ENCODE assay signal across 19 cellular contexts in genomic region chrX:53616921-53617320, GRCh38.
DNase-seq lines count a peak whose midpoint lies in the region; TF ChIP-seq lines count a peak whose summit lies in the region.
"Had no signal": no experiment of that assay in that cellular context is flagged by ENCODE, and none has a peak within 500 bp of the region (broad histone marks: within the 10 kb centered on the region; RNA-seq: fewer than 3 reads in every experiment).

No MANE protein-coding gene starts in this region.

- peaks cover 37% of the 10 kb centered on the region for H3K27me3 Mint-ChIP-seq in activated T-cell treated with anti-CD3 and anti-CD28 coated beads, Interleukin-2, amount 50 U/mL, for 24 hours
- peaks cover 2% of the 10 kb centered on the region; the same call in 1 of the 2 replicates for H3K27me3 Mint-ChIP-seq in HFFc6 (ENCODE audit: insufficient read depth)
- peaks cover 2% of the 10 kb centered on the region for H3K27me3 Mint-ChIP-seq in neural progenitor cell (ENCODE audit: insufficient read depth, low read depth)
- H3K27me3 Mint-ChIP-seq: CD4-positive, CD25-positive, alpha-beta regulatory T cell had no signal

- H3K27ac Mint-ChIP-seq in activated T-cell treated with anti-CD3 and anti-CD28 coated beads, Interleukin-2, amount 50 U/mL, for 24 hours: peak overlapping the region; percentile 34
- H3K27ac Mint-ChIP-seq in HFFc6: peak overlapping the region; percentile 16; the same call in 1 of the 2 replicates
- no peak overlapping the region for H3K27ac Mint-ChIP-seq in neural progenitor cell
- H3K27ac Mint-ChIP-seq: CD4-positive, CD25-positive, alpha-beta regulatory T cell had no signal

- H3K4me3 ChIP-seq in astrocyte of the cerebellum (ENCODE audit: low read depth, low read length) (no peak overlapping the region), neural progenitor cell (no peak overlapping the region)

- DNase-seq in activated T-cell treated with anti-CD3 and anti-CD28 coated beads, Interleukin-2, amount 50 U/mL, for 24 hours: no peak
- DNase-seq in activated T-cell treated with anti-CD3 and anti-CD28 coated beads, Interleukin-2, amount 50 U/mL, for 1 hour: no peak
- DNase-seq in HFFc6 (no peak), astrocyte of the cerebellum (ENCODE audit: low read depth) (peak; percentile 9), neural progenitor cell (ENCODE audit: low spot score) (peak; percentile 54), NCI-H2107 treated with DMSO at 0.1 percent for 48 hours (lab: John Stamatoyannopoulos, UW; ENCODE audit: unreplicated experiment) (no peak), NCI-H2196 (lab: John Stamatoyannopoulos, UW; ENCODE audit: unreplicated experiment) (no peak), kidney glomerular epithelial cell (lab: John Stamatoyannopoulos, UW) (no peak)
- DNase-seq: 8988T; BE2C; Caco-2; CD4-positive, CD25-positive, alpha-beta regulatory T cell; DMS153; KG1; NCI-H1105 treated with DMSO at 0.1 percent for 48 hours; NCI-H1694 treated with DMSO at 0.1 percent for 48 hours; NCI-H2107; NCI-H526 treated with DMSO at 0.1 percent for 48 hours; SHP77 treated with DMSO at 0.1 percent for 48 hours had no signal

- H3K27me3 ChIP-seq in neural progenitor cell: no peaks in the 10 kb centered on the region
- H3K27me3 ChIP-seq: BE2C had no signal

- H3K4me1 Mint-ChIP-seq in activated T-cell treated with anti-CD3 and anti-CD28 coated beads, Interleukin-2, amount 50 U/mL, for 24 hours (ENCODE audit: low read depth): peaks cover 9% of the 10 kb centered on the region
- H3K4me1 Mint-ChIP-seq in HFFc6 (ENCODE audit: low read depth) (no peaks in the 10 kb centered on the region), neural progenitor cell (peaks cover 21% of the 10 kb centered on the region)

- H3K9me3 ChIP-seq in neural progenitor cell (ENCODE audit: low read depth): no peaks in the 10 kb centered on the region
- H3K9me3 ChIP-seq: BE2C, Caco-2 had no signal

- no peak for TF ChIP-seq CTCF in HFFc6 (IDR thresholded peaks at IDR 0.05)
- TF ChIP-seq CTCF in astrocyte of the cerebellum (IDR thresholded peaks at IDR 0.05; ENCODE audit: low read depth, low read length, missing control alignments): no peak
- TF ChIP-seq CTCF in neural progenitor cell (IDR thresholded peaks at IDR 0.05): no peak

- no peak overlapping the region for H3K4me3 Mint-ChIP-seq in activated T-cell treated with anti-CD3 and anti-CD28 coated beads, Interleukin-2, amount 50 U/mL, for 24 hours
- H3K4me3 Mint-ChIP-seq in HFFc6 (no peak overlapping the region), neural progenitor cell (no peak overlapping the region)
- H3K4me3 Mint-ChIP-seq: CD4-positive, CD25-positive, alpha-beta regulatory T cell had no signal

- H3K9me3 Mint-ChIP-seq in activated T-cell treated with anti-CD3 and anti-CD28 coated beads, Interleukin-2, amount 50 U/mL, for 24 hours: no peaks in the 10 kb centered on the region
- peaks cover 4% of the 10 kb centered on the region; the same call in 1 of the 2 replicates for H3K9me3 Mint-ChIP-seq in HFFc6
- H3K9me3 Mint-ChIP-seq in neural progenitor cell: no peaks in the 10 kb centered on the region
- H3K9me3 Mint-ChIP-seq: CD4-positive, CD25-positive, alpha-beta regulatory T cell had no signal

- peaks cover 6% of the 10 kb centered on the region for H3K36me3 ChIP-seq in neural progenitor cell

- no peaks in the 10 kb centered on the region for H3K79me2 ChIP-seq in neural progenitor cell (ENCODE audit: low read depth)

- peaks cover 8% of the 10 kb centered on the region for H3F3A ChIP-seq in neural progenitor cell (ENCODE audit: low read depth)

- peaks cover 15% of the 10 kb centered on the region for H3K4me1 ChIP-seq in neural progenitor cell
- H3K4me1 ChIP-seq: BE2C, Caco-2 had no signal

- H3K27ac ChIP-seq in neural progenitor cell: no peak overlapping the region

- H3K4me2 ChIP-seq in neural progenitor cell: no peak overlapping the region

- in situ Hi-C loops in astrocyte of the cerebellum (cut with HindIII; ENCODE audit: low sequenced_read_pairs): no loop called here

- H2AFZ ChIP-seq in neural progenitor cell (replicated peaks): no peak overlapping the region

- H3K9ac ChIP-seq in neural progenitor cell: no peak overlapping the region

- H4K20me1 ChIP-seq in neural progenitor cell (ENCODE audit: low read depth): peaks cover 29% of the 10 kb centered on the region

- peaks cover 95% of the 10 kb centered on the region for H3K36me3 Mint-ChIP-seq in activated T-cell treated with anti-CD3 and anti-CD28 coated beads, Interleukin-2, amount 50 U/mL, for 24 hours (ENCODE audit: low read depth)
- H3K36me3 Mint-ChIP-seq in HFFc6 (ENCODE audit: low read depth): peaks cover 22% of the 10 kb centered on the region; the same call in 1 of the 2 replicates
- peaks cover 36% of the 10 kb centered on the region for H3K36me3 Mint-ChIP-seq in neural progenitor cell

Comparison
In these comparisons a context has a peak if more than half of its experiments do, and no peak if none do; other contexts are left out.
1. DNase-seq: peak in astrocyte of the cerebellum (single experiment) and neural progenitor cell (single experiment); none in activated T-cell treated with anti-CD3 and anti-CD28 coated beads, Interleukin-2, amount 50 U/mL, for 24 hours (single experiment), activated T-cell treated with anti-CD3 and anti-CD28 coated beads, Interleukin-2, amount 50 U/mL, for 1 hour (single experiment), HFFc6 (single experiment), NCI-H2107 treated with DMSO at 0.1 percent for 48 hours (single experiment), NCI-H2196 (single experiment) and kidney glomerular epithelial cell (single experiment).